In genomic region chr11:115396533-115396932, GRCh38 we compare ENCODE assay signal across 1 cellular context.
TF ChIP-seq lines count a peak whose summit lies in the region.

No MANE protein-coding gene starts in this region.

TF ChIP-seq in HEK293, 187 proteins besides CTCF, POLR2A, EP300 and RAD21 (continued from another document):
- TF ChIP-seq AEBP2 (tag by site-specific recombination; IDR thresholded peaks at IDR 0.05; ENCODE audit: borderline replicate concordance) (no peak), ZBTB17 (tag by site-specific recombination; IDR thresholded peaks at IDR 0.05) (peak; percentile 22; the same call in 1 of the 2 replicates), ZNF366 (tag by site-specific recombination; conservative IDR thresholded peaks at IDR 0.05) (0 out of 2 replicates have a peak, but pooled peaks have one; percentile 29), KLF16 (tag by site-specific recombination; IDR thresholded peaks at IDR 0.05) (no peak), ZNF26 (tag by site-specific recombination; IDR thresholded peaks at IDR 0.05) (no peak), HOXA7 (CRISPR knock-in tag; IDR thresholded peaks at IDR 0.05; ENCODE audit: borderline replicate concordance) (no peak), ZNF645 (tag by site-specific recombination; IDR thresholded peaks at IDR 0.05) (no peak), ZNF2 (tag by site-specific recombination; IDR thresholded peaks at IDR 0.05) (no peak), SP7 (tag by site-specific recombination; IDR thresholded peaks at IDR 0.05) (peak; percentile 69), ZNF239 (tag by site-specific recombination; IDR thresholded peaks at IDR 0.05) (no peak), ZNF623 (tag by site-specific recombination; IDR thresholded peaks at IDR 0.05) (no peak), PRDM4 (tag by site-specific recombination; IDR thresholded peaks at IDR 0.05) (no peak), ZNF24 (tag by site-specific recombination; IDR thresholded peaks at IDR 0.05) (no peak), ZBTB6 (tag by site-specific recombination; IDR thresholded peaks at IDR 0.05) (no peak), ZFHX2 (tag by site-specific recombination; conservative IDR thresholded peaks at IDR 0.05) (no peak), ZFP37 (tag by site-specific recombination; IDR thresholded peaks at IDR 0.05) (no peak), ZNF214 (tag by site-specific recombination; IDR thresholded peaks at IDR 0.05; ENCODE audit: borderline replicate concordance) (no peak), ZNF629 (tag by site-specific recombination; IDR thresholded peaks at IDR 0.05) (peak; percentile 93), ZNF626 (tag by site-specific recombination; IDR thresholded peaks at IDR 0.05) (no peak), ZNF785 (tag by site-specific recombination; IDR thresholded peaks at IDR 0.05) (no peak), ATF2 (tag by site-specific recombination; IDR thresholded peaks at IDR 0.05; ENCODE audit: low read depth) (no peak), ZNF571 (tag by site-specific recombination; IDR thresholded peaks at IDR 0.05) (no peak), ZNF112 (tag by site-specific recombination; IDR thresholded peaks at IDR 0.05) (no peak)
